In the genomic region with DNA sequence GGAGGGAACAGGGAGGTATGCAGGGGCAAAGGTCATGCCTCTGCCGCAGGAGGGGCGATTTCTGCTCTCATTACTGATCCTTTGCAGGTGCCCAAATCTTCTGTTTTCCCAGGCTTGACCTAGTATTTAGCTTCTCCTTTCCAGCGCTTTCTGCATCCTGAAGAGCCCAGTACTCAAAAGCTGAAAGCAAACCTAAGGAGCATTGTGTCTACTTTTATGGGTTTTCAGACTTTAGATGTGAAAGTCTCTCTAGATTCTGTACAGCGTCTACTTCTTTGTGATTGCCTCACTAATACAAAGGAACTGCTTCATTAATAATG, we compare ENCODE assay signal across 8 cellular contexts.
DNase-seq lines count a peak whose midpoint lies in the region; ATAC-seq lines count a peak whose summit lies in the region.

No MANE protein-coding gene starts in this region.

- H3K27ac ChIP-seq in ACC112 (ENCODE audit: low read depth, low read length) (peak overlapping the region; percentile 73), HUES48 (ENCODE audit: low read depth, low read length) (peak overlapping the region; percentile 73), caudate nucleus (ENCODE audit: low read depth, low read length) (peak overlapping the region; percentile 48), mucosa of rectum (ENCODE audit: low read depth in 2 of 2, low read length in 2 of 2) (peak overlapping the region; percentile 92 to 93)

- peaks cover 51% of the 10 kb centered on the region for H3K79me2 ChIP-seq in ACC112 (ENCODE audit: control insufficient read depth, insufficient read depth, low read length, unreplicated experiment)

- peaks cover 46% of the 10 kb centered on the region for H3K4me1 ChIP-seq in ACC112 (ENCODE audit: control insufficient read depth, insufficient read depth, low read length, unreplicated experiment)
- H3K4me1 ChIP-seq in HUES48 (ENCODE audit: control insufficient read depth, insufficient read depth, low read length), result peaks cover 16% of the 10 kb centered on the region
- H3K4me1 ChIP-seq in mucosa of rectum (ENCODE audit: control insufficient read depth in 2 of 2, insufficient read depth in 2 of 2, low read length in 2 of 2), result peaks cover 40 to 43% of the 10 kb centered on the region in 2 donors

- ATAC-seq in HG02981 (IDR thresholded peaks at IDR 0.05; ENCODE audit: unreplicated experiment), result no peak

- H3K4me3 ChIP-seq in ACC112 (ENCODE audit: low read depth, low read length), result peak overlapping the region; percentile 85
- H3K4me3 ChIP-seq in HUES48 (ENCODE audit: low read depth, low read length), result peak overlapping the region; percentile 94
- peak overlapping the region; percentile 97 to 100 for H3K4me3 ChIP-seq in mucosa of rectum (ENCODE audit: low read length in 2 of 2)

- H3K36me3 ChIP-seq in ACC112 (ENCODE audit: insufficient read depth, low read length) (peaks cover 6% of the 10 kb centered on the region; the same call in 1 of the 2 replicates), HUES48 (ENCODE audit: control insufficient read depth, insufficient read depth, low read length) (no peaks in the 10 kb centered on the region), mucosa of rectum (ENCODE audit: control insufficient read depth in 2 of 2, insufficient read depth in 2 of 2, low read length in 2 of 2) (peaks cover 0 to 2% of the 10 kb centered on the region in 2 donors)

- H3K27me3 ChIP-seq in ACC112 (ENCODE audit: insufficient read depth, low read length) (no peaks in the 10 kb centered on the region), HUES48 (ENCODE audit: control insufficient read depth, insufficient read depth, low read length) (peaks cover 26% of the 10 kb centered on the region), mucosa of rectum (ENCODE audit: control insufficient read depth in 2 of 2, insufficient read depth in 2 of 2, low read length in 2 of 2) (peaks cover 0 to 7% of the 10 kb centered on the region in 2 donors)

- no peak overlapping the region for H3K9ac ChIP-seq in HUES48 (ENCODE audit: low read depth, low read length)
- peak overlapping the region; percentile 84 to 90 for H3K9ac ChIP-seq in mucosa of rectum (ENCODE audit: low read depth in 1 of 2, low read length in 2 of 2)

- DNase-seq in caudate nucleus (lab: John Stamatoyannopoulos, UW) (no peak), NCI-H510A treated with DMSO at 0.1 percent for 48 hours (lab: John Stamatoyannopoulos, UW) (no peak), cerebellar cortex (ENCODE audit: low spot score) (no peak), KG1 (lab: John Stamatoyannopoulos, UW) (no peak)

- no peaks in the 10 kb centered on the region for H3K9me3 ChIP-seq in HUES48 (ENCODE audit: control insufficient read depth, insufficient read depth, low read length)
- H3K9me3 ChIP-seq in mucosa of rectum (ENCODE audit: control insufficient read depth in 2 of 2, low read length in 2 of 2), result no peaks in the 10 kb centered on the region

- peak overlapping the region; percentile 23 for H2AFZ ChIP-seq in ACC112 (ENCODE audit: low read length, unreplicated experiment)
